29 cellular contexts compared by ENCODE assay signal in genomic region chr4:15354358-15354757, GRCh38.
"Had no signal": no experiment of that assay in that cellular context is flagged by ENCODE, and none has a peak within 500 bp of the region (broad histone marks: within the 10 kb centered on the region; RNA-seq: fewer than 3 reads in every experiment).

No MANE protein-coding gene starts in this region.

- H3K4me1 ChIP-seq: thyroid gland had no signal

- H3K27ac ChIP-seq: neutrophil, skin epidermis, thyroid gland, upper lobe of right lung, VCaP had no signal

- DNase-seq: activated CD4-positive, alpha-beta T cell treated with anti-CD3 and anti-CD28 coated beads for 4 hours; activated CD4-positive, alpha-beta T cell treated with anti-CD3 and anti-CD28 coated beads, Interleukin-2, amount 50 U/mL, for 4 hours; activated gamma-delta T cell treated with Interleukin-2 at 50 U/mL for 16 hours; activated naive CD4-positive, alpha-beta T cell treated with anti-CD3 and anti-CD28 coated beads, Interleukin-2, amount 50 U/mL, for 16 hours; activated T-cell treated with anti-CD3 and anti-CD28 coated beads, Interleukin-2, amount 50 U/mL, for 4 hours; amniotic stem cell; dermis blood vessel endothelial cell; effector CD4-positive, alpha-beta T cell; foreskin melanocyte; glutamatergic neuron; hippocampal formation; left cardiac atrium; naive thymus-derived CD8-positive, alpha-beta T cell; SK-N-SH; stimulated activated CD4-positive, alpha-beta T cell treated with anti-CD3 and anti-CD28 coated beads, Interleukin-4, amount 100 ng/mL, for 24 hours; substantia nigra; SW 1271; T-helper 9 cell; thyroid gland; upper lobe of right lung had no signal

- H3K4me1 Mint-ChIP-seq: activated T-helper 17 cell treated with anti-CD3 and anti-CD28 coated beads, Interleukin-2, amount 50 U/mL, for 72 hours had no signal

- H3K4me3 ChIP-seq: esophagus muscularis mucosa, skin epidermis, thyroid gland, upper lobe of right lung had no signal

- H3K27ac Mint-ChIP-seq: activated T-helper 17 cell treated with anti-CD3 and anti-CD28 coated beads, Interleukin-2, amount 50 U/mL, for 72 hours; naive thymus-derived CD8-positive, alpha-beta T cell; stimulated activated effector memory CD8-positive, alpha-beta T cell treated with anti-CD3 and anti-CD28 coated beads, Interleukin-12 subunit alpha, Interleukin-12 subunit beta, amount 100 ng/mL, for 72 hours; stimulated activated naive CD8-positive, alpha-beta T cell treated with anti-CD3 and anti-CD28 coated beads, Interleukin-15, Interleukin-2, amounts not matched to agents 100 ng/mL and 50 ng/mL, for 24 hours; T-helper 1 cell treated with Interleukin-12 subunit alpha and Interleukin-12 subunit beta and Interleukin-4 antibody, amounts not matched to agents 30 μg/mL and 1 μg/mL, for 36 hours had no signal

- H3K27me3 ChIP-seq: esophagus muscularis mucosa, neutrophil, thyroid gland, upper lobe of right lung had no signal

- H3K4me3 Mint-ChIP-seq: activated T-cell treated with anti-CD3 and anti-CD28 coated beads, Interleukin-2, amount 50 U/mL, for 4 hours; activated T-helper 17 cell treated with anti-CD3 and anti-CD28 coated beads, Interleukin-2, amount 50 U/mL, for 72 hours; central memory CD8-positive, alpha-beta T cell; naive thymus-derived CD8-positive, alpha-beta T cell; stimulated activated effector memory CD8-positive, alpha-beta T cell treated with anti-CD3 and anti-CD28 coated beads, Interleukin-12 subunit alpha, Interleukin-12 subunit beta, amount 100 ng/mL, for 72 hours; stimulated activated naive CD8-positive, alpha-beta T cell treated with anti-CD3 and anti-CD28 coated beads, Interleukin-15, Interleukin-2, amounts not matched to agents 100 ng/mL and 50 ng/mL, for 24 hours; T-helper 1 cell treated with Interleukin-12 subunit alpha and Interleukin-12 subunit beta and Interleukin-4 antibody, amounts not matched to agents 30 μg/mL and 1 μg/mL, for 36 hours had no signal

- H3K36me3 ChIP-seq: esophagus muscularis mucosa, neutrophil, thyroid gland, upper lobe of right lung had no signal

- H3K9me3 ChIP-seq: esophagus muscularis mucosa, neutrophil, SK-N-SH, thyroid gland, upper lobe of right lung had no signal

- H3K36me3 Mint-ChIP-seq: stimulated activated effector memory CD8-positive, alpha-beta T cell treated with anti-CD3 and anti-CD28 coated beads, Interleukin-12 subunit alpha, Interleukin-12 subunit beta, amount 100 ng/mL, for 72 hours had no signal

- ATAC-seq: activated T-cell treated with anti-CD3 and anti-CD28 coated beads, Interleukin-2, amount 50 U/mL, for 4 hours; activated T-helper 17 cell treated with anti-CD3 and anti-CD28 coated beads, Interleukin-2, amount 50 U/mL, for 72 hours; left cardiac atrium; naive thymus-derived CD8-positive, alpha-beta T cell; stimulated activated effector memory CD8-positive, alpha-beta T cell treated with anti-CD3 and anti-CD28 coated beads, Interleukin-12 subunit alpha, Interleukin-12 subunit beta, amount 100 ng/mL, for 72 hours; upper lobe of right lung had no signal

- H3K9me3 Mint-ChIP-seq: activated T-helper 17 cell treated with anti-CD3 and anti-CD28 coated beads, Interleukin-2, amount 50 U/mL, for 72 hours; central memory CD8-positive, alpha-beta T cell; stimulated activated effector memory CD8-positive, alpha-beta T cell treated with anti-CD3 and anti-CD28 coated beads, Interleukin-12 subunit alpha, Interleukin-12 subunit beta, amount 100 ng/mL, for 72 hours; T-helper 1 cell treated with Interleukin-12 subunit alpha and Interleukin-12 subunit beta and Interleukin-4 antibody, amounts not matched to agents 30 μg/mL and 1 μg/mL, for 36 hours had no signal
